10 cellular contexts compared by ENCODE assay signal in genomic region chr1:185520188-185520935, GRCh38.
DNase-seq lines count a peak whose midpoint lies in the region; ATAC-seq and FAIRE-seq lines count a peak whose summit lies in the region.
"Had no signal": no experiment of that assay in that cellular context is flagged by ENCODE, and none has a peak within 500 bp of the region (broad histone marks: within the 10 kb centered on the region; RNA-seq: fewer than 3 reads in every experiment).

No MANE protein-coding gene starts in this region.

- no peaks in the 10 kb centered on the region for H3K4me1 Mint-ChIP-seq in activated CD4-positive, alpha-beta T cell treated with anti-CD3 and anti-CD28 coated beads, Interleukin-2, amount 10 ng/mL, durations not matched to agents 7 days and 5 days

- POLR2A ChIA-PET in activated CD4-positive, alpha-beta T cell treated with anti-CD3 and anti-CD28 coated beads, Interleukin-2, amount 10 ng/mL, durations not matched to agents 7 days and 5 days (lab: Charles Lee): no interaction called here

- DNase-seq in NCI-H226 (peak; percentile 27), NCI-H1105 (lab: John Stamatoyannopoulos, UW) (no peak), NCI-H1048 (lab: John Stamatoyannopoulos, UW) (no peak)
- no peak for DNase-seq in activated CD4-positive, alpha-beta T cell treated with anti-CD3 and anti-CD28 coated beads, Interleukin-2, amount 10 ng/mL, durations not matched to agents 7 days and 5 days
- DNase-seq in activated CD4-positive, alpha-beta T cell treated with anti-CD3 and anti-CD28 coated beads for 48 hours: no peak
- DNase-seq: NCI-H446 treated with DMSO at 0.1 percent for 48 hours; stimulated activated CD4-positive, alpha-beta T cell treated with anti-CD3 and anti-CD28 coated beads, Interleukin-1b, Interleukin-23, amount 100 ng/mL, for 48 hours had no signal

- peaks cover 16% of the 10 kb centered on the region for H3K36me3 Mint-ChIP-seq in activated CD4-positive, alpha-beta T cell treated with anti-CD3 and anti-CD28 coated beads, Interleukin-2, amount 10 ng/mL, durations not matched to agents 7 days and 5 days (ENCODE audit: low read depth)

- peaks cover 38% of the 10 kb centered on the region for H3K9me3 Mint-ChIP-seq in activated CD4-positive, alpha-beta T cell treated with anti-CD3 and anti-CD28 coated beads, Interleukin-2, amount 10 ng/mL, durations not matched to agents 7 days and 5 days

- H3K27me3 Mint-ChIP-seq in activated CD4-positive, alpha-beta T cell treated with anti-CD3 and anti-CD28 coated beads, Interleukin-2, amount 10 ng/mL, durations not matched to agents 7 days and 5 days: peaks cover 2% of the 10 kb centered on the region

- ATAC-seq in GM18519 (IDR thresholded peaks at IDR 0.05; ENCODE audit: low FRiP score, unreplicated experiment) (peak; percentile 42), HG02642 (IDR thresholded peaks at IDR 0.05; ENCODE audit: poor library complexity, unreplicated experiment) (peak; percentile 64)

- CTCF ChIA-PET in activated CD4-positive, alpha-beta T cell treated with anti-CD3 and anti-CD28 coated beads, Interleukin-2, amount 10 ng/mL, durations not matched to agents 7 days and 5 days (lab: Charles Lee): interaction anchor here (0.9 kb wide), 1 partner anchor 24 kb away, joined by 3 read pairs; no protein-coding TSS in a partner anchor

- peak; percentile 68 for FAIRE-seq in islet of Langerhans (lab: Jason Lieb, UNC)

- no peak overlapping the region for H3K4me3 Mint-ChIP-seq in activated CD4-positive, alpha-beta T cell treated with anti-CD3 and anti-CD28 coated beads, Interleukin-2, amount 10 ng/mL, durations not matched to agents 7 days and 5 days

- no peak overlapping the region for H3K27ac Mint-ChIP-seq in activated CD4-positive, alpha-beta T cell treated with anti-CD3 and anti-CD28 coated beads, Interleukin-2, amount 10 ng/mL, durations not matched to agents 7 days and 5 days
